15 cellular contexts compared by ENCODE assay signal in the genomic region with DNA sequence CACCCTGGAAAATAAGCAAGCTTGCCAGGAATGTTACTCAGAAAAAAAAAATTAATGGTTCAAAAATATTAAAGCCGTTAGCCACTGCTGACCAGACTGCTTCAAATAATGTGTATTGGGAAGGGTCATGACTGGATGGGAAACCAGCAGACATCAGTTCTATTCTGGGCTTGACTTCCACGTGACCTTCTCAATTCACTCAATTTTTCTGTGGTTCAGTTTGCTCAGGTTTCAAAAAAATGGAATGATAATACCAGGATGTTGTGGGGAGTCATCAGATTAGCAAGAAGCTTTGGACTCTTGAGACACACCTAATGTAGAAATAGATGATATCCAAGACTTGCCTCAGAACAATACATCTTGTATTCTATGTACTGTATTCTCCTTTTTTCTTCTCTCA.
DNase-seq lines count a peak whose midpoint lies in the region; ATAC-seq and TF ChIP-seq lines count a peak whose summit lies in the region.
"Had no signal": no experiment of that assay in that cellular context is flagged by ENCODE, and none has a peak within 500 bp of the region (broad histone marks: within the 10 kb centered on the region; RNA-seq: fewer than 3 reads in every experiment).

No MANE protein-coding gene starts in this region.

- peaks cover 27% of the 10 kb centered on the region for H3K4me1 ChIP-seq in HUES6 (ENCODE audit: control insufficient read depth, insufficient read depth, low read length)
- H3K4me1 ChIP-seq: prostate gland had no signal

- H3K36me3 Mint-ChIP-seq in effector memory CD8-positive, alpha-beta T cell (ENCODE audit: insufficient read depth), result no peaks in the 10 kb centered on the region
- no peaks in the 10 kb centered on the region for H3K36me3 Mint-ChIP-seq in natural killer cell treated with Interleukin-12 subunit alpha and Interleukin-12 subunit beta and Interleukin-15 and Interleukin-18, amount 100 ng/mL, for 72 hours

- H3K4me3 Mint-ChIP-seq in effector memory CD8-positive, alpha-beta T cell, result no peak overlapping the region
- no peak overlapping the region for H3K4me3 Mint-ChIP-seq in natural killer cell treated with Interleukin-12 subunit alpha and Interleukin-12 subunit beta and Interleukin-15 and Interleukin-18, amount 100 ng/mL, for 72 hours
- H3K4me3 Mint-ChIP-seq: activated T-helper 17 cell treated with anti-CD3 and anti-CD28 coated beads, Interleukin-2, amount 50 U/mL, for 72 hours had no signal

- DNase-seq in AG10803 (ENCODE audit: low read depth), result peak; percentile 32
- DNase-seq in brain microvascular endothelial cell, result peak; percentile 65
- peak; percentile 15 for DNase-seq in kidney glomerular epithelial cell (lab: John Stamatoyannopoulos, UW)
- DNase-seq in inferior parietal cortex (ENCODE audit: extremely low spot score), result no peak
- DNase-seq in effector memory CD8-positive, alpha-beta T cell, result no peak
- DNase-seq in natural killer cell treated with Interleukin-12 subunit alpha and Interleukin-12 subunit beta and Interleukin-15 and Interleukin-18, amount 100 ng/mL, for 72 hours (ENCODE audit: low spot score), result no peak
- DNase-seq: activated CD4-positive, alpha-beta T cell treated with anti-CD3 and anti-CD28 coated beads, Interleukin-2, amount 50 U/mL, for 1 hour; glutamatergic neuron; NCI-H526 treated with DMSO at 0.1 percent for 48 hours; T-helper 9 cell had no signal

- H3K4me1 Mint-ChIP-seq in effector memory CD8-positive, alpha-beta T cell (ENCODE audit: low read depth in 2 of 2), result no peaks in the 10 kb centered on the region
- H3K4me1 Mint-ChIP-seq in natural killer cell treated with Interleukin-12 subunit alpha and Interleukin-12 subunit beta and Interleukin-15 and Interleukin-18, amount 100 ng/mL, for 72 hours (ENCODE audit: low read depth in 2 of 2), result no peaks in the 10 kb centered on the region
- H3K4me1 Mint-ChIP-seq: activated T-helper 17 cell treated with anti-CD3 and anti-CD28 coated beads, Interleukin-2, amount 50 U/mL, for 72 hours had no signal

- H3K9ac ChIP-seq in HUES6 (ENCODE audit: low read length), result peak overlapping the region; percentile 61

- H3K36me3 ChIP-seq in HUES6 (ENCODE audit: control insufficient read depth, insufficient read depth, low read length), result no peaks in the 10 kb centered on the region
- H3K36me3 ChIP-seq in brain microvascular endothelial cell (replicated peaks), result no peaks in the 10 kb centered on the region
- H3K36me3 ChIP-seq: prostate gland, thoracic aorta had no signal

- H3K27me3 ChIP-seq in HUES6 (ENCODE audit: control insufficient read depth, insufficient read depth, low read length), result no peaks in the 10 kb centered on the region
- H3K27me3 ChIP-seq in brain microvascular endothelial cell (replicated peaks), result no peaks in the 10 kb centered on the region

- in situ Hi-C loops in brain microvascular endothelial cell (cut with HindIII; ENCODE audit: low pct_ligation_motif_present, low sequenced_read_pairs), result no loop called here

- H3K27ac Mint-ChIP-seq in effector memory CD8-positive, alpha-beta T cell, result no peak overlapping the region
- no peak overlapping the region for H3K27ac Mint-ChIP-seq in natural killer cell treated with Interleukin-12 subunit alpha and Interleukin-12 subunit beta and Interleukin-15 and Interleukin-18, amount 100 ng/mL, for 72 hours
- H3K27ac Mint-ChIP-seq: activated T-helper 17 cell treated with anti-CD3 and anti-CD28 coated beads, Interleukin-2, amount 50 U/mL, for 72 hours had no signal

- H3K9me3 Mint-ChIP-seq in effector memory CD8-positive, alpha-beta T cell, result peaks cover 0 to 16% of the 10 kb centered on the region in 2 donors
- H3K9me3 Mint-ChIP-seq in natural killer cell treated with Interleukin-12 subunit alpha and Interleukin-12 subunit beta and Interleukin-15 and Interleukin-18, amount 100 ng/mL, for 72 hours, result peaks cover 4% of the 10 kb centered on the region
- H3K9me3 Mint-ChIP-seq: activated T-helper 17 cell treated with anti-CD3 and anti-CD28 coated beads, Interleukin-2, amount 50 U/mL, for 72 hours had no signal

- H3K4me3 ChIP-seq in AG10803 (ENCODE audit: low read length), result no peak overlapping the region
- H3K4me3 ChIP-seq in HUES6 (ENCODE audit: low read depth, low read length), result no peak overlapping the region
- H3K4me3 ChIP-seq in brain microvascular endothelial cell (ENCODE audit: low read depth, low read length), result no peak overlapping the region
- H3K4me3 ChIP-seq: prostate gland, thoracic aorta had no signal

- no peak for TF ChIP-seq CTCF in AG10803 (conservative IDR thresholded peaks at IDR 0.05; ENCODE audit: low read length)
- no peak for TF ChIP-seq CTCF in brain microvascular endothelial cell (IDR thresholded peaks at IDR 0.05; ENCODE audit: low read depth, low read length, missing control alignments)

- peaks cover 0 to 5% of the 10 kb centered on the region in 2 donors for H3K27me3 Mint-ChIP-seq in effector memory CD8-positive, alpha-beta T cell
- no peaks in the 10 kb centered on the region for H3K27me3 Mint-ChIP-seq in natural killer cell treated with Interleukin-12 subunit alpha and Interleukin-12 subunit beta and Interleukin-15 and Interleukin-18, amount 100 ng/mL, for 72 hours
- H3K27me3 Mint-ChIP-seq: activated T-helper 17 cell treated with anti-CD3 and anti-CD28 coated beads, Interleukin-2, amount 50 U/mL, for 72 hours had no signal

- ATAC-seq in HG02938 (IDR thresholded peaks at IDR 0.05; ENCODE audit: unreplicated experiment), result no peak
- ATAC-seq in effector memory CD8-positive, alpha-beta T cell (replicated peaks), result no peak
- ATAC-seq in natural killer cell treated with Interleukin-12 subunit alpha and Interleukin-12 subunit beta and Interleukin-15 and Interleukin-18, amount 100 ng/mL, for 72 hours, result no peak
- ATAC-seq: activated T-helper 17 cell treated with anti-CD3 and anti-CD28 coated beads, Interleukin-2, amount 50 U/mL, for 72 hours had no signal

- no peaks in the 10 kb centered on the region for H3K9me3 ChIP-seq in HUES6 (ENCODE audit: control insufficient read depth, insufficient read depth, low read depth, low read length)
- H3K9me3 ChIP-seq: prostate gland, thoracic aorta had no signal

- peak overlapping the region; percentile 96 for H3K27ac ChIP-seq in HUES6 (ENCODE audit: low read depth, low read length)
- peak overlapping the region; percentile 56 for H3K27ac ChIP-seq in brain microvascular endothelial cell
- H3K27ac ChIP-seq: prostate gland, thoracic aorta had no signal

Comparison
In these comparisons a context has a peak if more than half of its experiments do, and no peak if none do; other contexts are left out.
1. DNase-seq: peak in AG10803 (single experiment), brain microvascular endothelial cell (single experiment) and kidney glomerular epithelial cell (single experiment); none in inferior parietal cortex (single experiment), effector memory CD8-positive, alpha-beta T cell (0 of 3) and natural killer cell treated with Interleukin-12 subunit alpha and Interleukin-12 subunit beta and Interleukin-15 and Interleukin-18, amount 100 ng/mL, for 72 hours (single experiment).